ENCODE assay signal across 19 cellular contexts in genomic region chr10:106971411-106971831, GRCh38.
DNase-seq lines count a peak whose midpoint lies in the region; ATAC-seq, FAIRE-seq and TF ChIP-seq lines count a peak whose summit lies in the region.
"Had no signal": no experiment of that assay in that cellular context is flagged by ENCODE, and none has a peak within 500 bp of the region (broad histone marks: within the 10 kb centered on the region; RNA-seq: fewer than 3 reads in every experiment).

No MANE protein-coding gene starts in this region.

- H3K27me3 ChIP-seq in astrocyte (ENCODE audit: insufficient read depth, low read length) (no peaks in the 10 kb centered on the region), pancreas (no peaks in the 10 kb centered on the region)
- H3K27me3 ChIP-seq: BE2C had no signal

- POLR2A ChIA-PET in HEK293 (lab: Yijun Ruan, JAX): no interaction called here

- WGBS in pancreas, 2 donors: 7 to 10% methylated on average over 1 of the region's 1 CpG

- peak overlapping the region; percentile 21 for H3K27ac Mint-ChIP-seq in astrocyte (ENCODE audit: unreplicated experiment)
- H3K27ac Mint-ChIP-seq: CD4-positive, alpha-beta memory T cell; H9; HFFc6; IgD-negative memory B cell had no signal

- DNase-seq in astrocyte (ENCODE audit: low read depth) (no peak), left lobe of liver (ENCODE audit: low spot score) (peak; percentile 75), pancreas (no peak), kidney (no peak), OCI-M1 (lab: John Stamatoyannopoulos, UW) (no peak), DMS153 (lab: John Stamatoyannopoulos, UW) (no peak)
- no peak for DNase-seq in activated T-cell treated with anti-CD3 and anti-CD28 coated beads, Interleukin-2, amount 50 U/mL, for 4 hours
- DNase-seq: BE2C; CD4-positive, alpha-beta memory T cell; DND-41; GDM1; GOT3; H9; HFFc6 had no signal

- CTCF ChIA-PET in HEK293 (lab: Yijun Ruan, JAX): no interaction called here

- intact Hi-C loops in pancreas (cut with DNase I): no loop called here
- intact Hi-C loops in kidney (cut with DNase I): no loop called here

- peak; percentile 87 for ATAC-seq in left lobe of liver
- peak in 3 of 4 donors; percentile 56 to 87 (median 61) for ATAC-seq in pancreas
- ATAC-seq in activated T-cell treated with anti-CD3 and anti-CD28 coated beads, Interleukin-2, amount 50 U/mL, for 4 hours: no peak

- no peaks in the 10 kb centered on the region for H3K36me3 Mint-ChIP-seq in astrocyte (ENCODE audit: low read depth, unreplicated experiment)
- H3K36me3 Mint-ChIP-seq in activated T-cell treated with anti-CD3 and anti-CD28 coated beads, Interleukin-2, amount 50 U/mL, for 4 hours (ENCODE audit: insufficient read depth): no peaks in the 10 kb centered on the region
- H3K36me3 Mint-ChIP-seq: CD4-positive, alpha-beta memory T cell; IgD-negative memory B cell had no signal

- H3K4me1 ChIP-seq in HEK293 (ENCODE audit: control insufficient read depth, insufficient read depth, low read length): peaks cover 14% of the 10 kb centered on the region
- H3K4me1 ChIP-seq in astrocyte (ENCODE audit: insufficient read depth, low read length): no peaks in the 10 kb centered on the region
- no peaks in the 10 kb centered on the region for H3K4me1 ChIP-seq in pancreas
- H3K4me1 ChIP-seq in kidney (ENCODE audit: control insufficient read depth in 1 of 2, insufficient read depth in 1 of 2, low read depth in 1 of 2, low read length in 2 of 2): no peaks in the 10 kb centered on the region

- H3K27ac ChIP-seq in HEK293 (ENCODE audit: extremely low read depth, low read depth, low read length) (no peak overlapping the region), astrocyte (ENCODE audit: low read depth, low read length) (no peak overlapping the region), pancreas (no peak overlapping the region), kidney (ENCODE audit: low read depth in 2 of 2, low read length in 2 of 2) (no peak overlapping the region)
- H3K27ac ChIP-seq: C4-2B had no signal

- H3K4me2 ChIP-seq in astrocyte (ENCODE audit: low read length): no peak overlapping the region

- H2AFZ ChIP-seq in astrocyte (ENCODE audit: low read depth, low read length): no peak overlapping the region

- FAIRE-seq in astrocyte (lab: Jason Lieb, UNC): no peak
- FAIRE-seq in pancreas (lab: Jason Lieb, UNC): no peak
- FAIRE-seq in kidney (lab: Jason Lieb, UNC): no peak
- FAIRE-seq: A204.1, GM12892 had no signal

- H3K36me3 ChIP-seq in HEK293 (ENCODE audit: control insufficient read depth in 2 of 2, insufficient read depth in 1 of 2, low read length in 2 of 2): no peaks in the 10 kb centered on the region
- H3K36me3 ChIP-seq in astrocyte (ENCODE audit: insufficient read depth, low read length): no peaks in the 10 kb centered on the region
- no peaks in the 10 kb centered on the region for H3K36me3 ChIP-seq in pancreas
- H3K36me3 ChIP-seq in kidney (ENCODE audit: control insufficient read depth in 1 of 2, insufficient read depth in 2 of 2, low read length in 2 of 2): no peaks in the 10 kb centered on the region
- H3K36me3 ChIP-seq: BE2C had no signal

- H3K4me1 Mint-ChIP-seq in astrocyte (ENCODE audit: low read depth, unreplicated experiment): peaks cover 14% of the 10 kb centered on the region
- no peaks in the 10 kb centered on the region for H3K4me1 Mint-ChIP-seq in activated T-cell treated with anti-CD3 and anti-CD28 coated beads, Interleukin-2, amount 50 U/mL, for 4 hours (ENCODE audit: low read depth)
- H3K4me1 Mint-ChIP-seq: CD4-positive, alpha-beta memory T cell had no signal

- no peak for TF ChIP-seq CTCF in HEK293 (tag by site-specific recombination; IDR thresholded peaks at IDR 0.05)
- no peak for TF ChIP-seq CTCF in astrocyte (IDR thresholded peaks at IDR 0.05; ENCODE audit: insufficient read depth, low read depth, low read length)
- no peak for TF ChIP-seq CTCF in pancreas (IDR thresholded peaks at IDR 0.05)
- no peak for TF ChIP-seq CTCF in kidney (IDR thresholded peaks at IDR 0.05; ENCODE audit: borderline replicate concordance, extremely low read depth, insufficient read depth)

- no peaks in the 10 kb centered on the region for H3K27me3 Mint-ChIP-seq in astrocyte (ENCODE audit: low read depth, unreplicated experiment)
- no peaks in the 10 kb centered on the region for H3K27me3 Mint-ChIP-seq in activated T-cell treated with anti-CD3 and anti-CD28 coated beads, Interleukin-2, amount 50 U/mL, for 4 hours (ENCODE audit: low read depth)
- H3K27me3 Mint-ChIP-seq: CD4-positive, alpha-beta memory T cell; IgD-negative memory B cell had no signal

- H3K9ac ChIP-seq in astrocyte (ENCODE audit: low read length): no peak overlapping the region
- no peak overlapping the region for H3K9ac ChIP-seq in kidney (ENCODE audit: low read length in 2 of 2)

- no peaks in the 10 kb centered on the region for H4K20me1 ChIP-seq in astrocyte (ENCODE audit: insufficient read depth, low read length)

- H3K9me3 ChIP-seq in HEK293 (ENCODE audit: control insufficient read depth, insufficient read depth, low read depth, low read length): no peaks in the 10 kb centered on the region
- H3K9me3 ChIP-seq in astrocyte (ENCODE audit: insufficient read depth, low read depth, low read length): no peaks in the 10 kb centered on the region
- H3K9me3 ChIP-seq in pancreas: no peaks in the 10 kb centered on the region
- no peaks in the 10 kb centered on the region for H3K9me3 ChIP-seq in kidney (ENCODE audit: control insufficient read depth in 1 of 2, low read length in 2 of 2)
- H3K9me3 ChIP-seq: BE2C had no signal

- no peak overlapping the region for H3K4me3 Mint-ChIP-seq in astrocyte (ENCODE audit: unreplicated experiment)
- no peak overlapping the region for H3K4me3 Mint-ChIP-seq in activated T-cell treated with anti-CD3 and anti-CD28 coated beads, Interleukin-2, amount 50 U/mL, for 4 hours
- H3K4me3 Mint-ChIP-seq: CD4-positive, alpha-beta memory T cell; H9; HFFc6; IgD-negative memory B cell had no signal

- H3K9me3 Mint-ChIP-seq in astrocyte (ENCODE audit: unreplicated experiment): no peaks in the 10 kb centered on the region
- H3K9me3 Mint-ChIP-seq in activated T-cell treated with anti-CD3 and anti-CD28 coated beads, Interleukin-2, amount 50 U/mL, for 4 hours: peaks cover 4% of the 10 kb centered on the region
- H3K9me3 Mint-ChIP-seq: H9, IgD-negative memory B cell had no signal

- H3K79me2 ChIP-seq in astrocyte (ENCODE audit: insufficient read depth, low read length): no peaks in the 10 kb centered on the region

- H3K4me3 ChIP-seq in HEK293 (ENCODE audit: low read depth, low read length): no peak overlapping the region
- no peak overlapping the region for H3K4me3 ChIP-seq in astrocyte (ENCODE audit: insufficient read depth, low read depth, low read length)
- no peak overlapping the region for H3K4me3 ChIP-seq in pancreas
- no peak overlapping the region for H3K4me3 ChIP-seq in kidney (ENCODE audit: low read length in 2 of 2)

TF ChIP-seq in HEK293, 187 proteins besides CTCF, POLR2A, EP300 and RAD21:
- TF ChIP-seq TCF7L2 (IDR thresholded peaks at IDR 0.05; ENCODE audit: borderline replicate concordance, low read depth, low read length): peak; percentile 64; the same call in 1 of the 2 replicates
- peak; percentile 85 for TF ChIP-seq TRIM28 (IDR thresholded peaks at IDR 0.05; ENCODE audit: borderline replicate concordance, low read length)
- TF ChIP-seq HOXD13 (CRISPR knock-in tag; IDR thresholded peaks at IDR 0.05; ENCODE audit: borderline replicate concordance): no peak
- no peak for TF ChIP-seq ZNF214 (tag by site-specific recombination; IDR thresholded peaks at IDR 0.05; ENCODE audit: borderline replicate concordance)
- TF ChIP-seq ZNF707 (tag by site-specific recombination; IDR thresholded peaks at IDR 0.05): no peak

Comparison
In these comparisons a context has a peak if more than half of its experiments do, and no peak if none do; other contexts are left out.
1. ATAC-seq: peak in left lobe of liver (single experiment) and pancreas (3 of 4); none in activated T-cell treated with anti-CD3 and anti-CD28 coated beads, Interleukin-2, amount 50 U/mL, for 4 hours (0 of 2).